Comparison of ENCODE assay signal across 19 cellular contexts in genomic region chr15:45664451-45664850, GRCh38. TPM values are rescaled to one million over a fixed set of nuclear protein-coding genes. Genes with fewer than 3 reads are reported as not detected.
A peak's percentile ranks its signal among the peaks of the same experiment; 100 is the strongest.
DNase-seq lines count a peak whose midpoint lies in the region; ATAC-seq and TF ChIP-seq lines count a peak whose summit lies in the region.
"Had no signal": no experiment of that assay in that cellular context is flagged by ENCODE, and none has a peak within 500 bp of the region (broad histone marks: within the 10 kb centered on the region; RNA-seq: fewer than 3 reads in every experiment).

No MANE protein-coding gene starts in this region.

- DNase-seq in GM03348 (ENCODE audit: low spot score): peak; percentile 32
- peak; percentile 6 for DNase-seq in MV-4-11 (lab: John Stamatoyannopoulos, UW)
- DNase-seq in brain microvascular endothelial cell: peak; percentile 81
- DNase-seq in psoas muscle: no peak
- no peak for DNase-seq in putamen (ENCODE audit: low spot score)
- no peak for DNase-seq in DMS79 treated with DMSO at 0.1 percent for 48 hours (lab: John Stamatoyannopoulos, UW)
- DNase-seq: activated CD8-positive, alpha-beta memory T cell treated with anti-CD3 and anti-CD28 coated beads, Interleukin-2, amount 50 U/mL, for 4 hours; CD4-positive, alpha-beta memory T cell; colonic mucosa; erythroblast; naive thymus-derived CD8-positive, alpha-beta T cell; NCI-H1417 treated with DMSO at 0.1 percent for 48 hours; NCI-H226; stimulated activated CD4-positive, alpha-beta T cell treated with anti-CD3 and anti-CD28 coated beads, Interleukin-1b, Interleukin-23, amount 100 ng/mL, for 48 hours; tibial artery had no signal

- no peak overlapping the region for H3K4me3 ChIP-seq in brain microvascular endothelial cell (ENCODE audit: low read depth, low read length)
- H3K4me3 ChIP-seq in psoas muscle: no peak overlapping the region
- H3K4me3 ChIP-seq: colonic mucosa, tibial artery had no signal

- TF ChIP-seq CTCF in brain microvascular endothelial cell (IDR thresholded peaks at IDR 0.05; ENCODE audit: low read depth, low read length, missing control alignments) (no peak), psoas muscle (IDR thresholded peaks at IDR 0.05) (no peak)

- intact Hi-C loops in psoas muscle (cut with DNase I): no loop called here

- H3K4me1 ChIP-seq in psoas muscle: peaks cover 30% of the 10 kb centered on the region
- H3K4me1 ChIP-seq: colonic mucosa had no signal

- H3K27me3 ChIP-seq in brain microvascular endothelial cell (replicated peaks) (no peaks in the 10 kb centered on the region), psoas muscle (ENCODE audit: insufficient read depth in 3 of 3, low read length in 2 of 3) (no peaks in the 10 kb centered on the region)
- H3K27me3 ChIP-seq: colonic mucosa, tibial artery had no signal

- no peaks in the 10 kb centered on the region for H3K36me3 ChIP-seq in brain microvascular endothelial cell (replicated peaks)
- H3K36me3 ChIP-seq in psoas muscle (ENCODE audit: insufficient read depth in 1 of 2, low read depth in 1 of 2): peaks cover 23 to 68% of the 10 kb centered on the region in 2 donors

- ATAC-seq in psoas muscle (peak; percentile 50 to 72 (median 64)), HG03439 (IDR thresholded peaks at IDR 0.05; ENCODE audit: unreplicated experiment) (no peak)
- ATAC-seq: HepG2; naive thymus-derived CD8-positive, alpha-beta T cell; SK-N-SH treated with all-trans-retinoic acid at 6 μM for 48 hours had no signal

- no peaks in the 10 kb centered on the region for H3K9me3 ChIP-seq in psoas muscle
- H3K9me3 ChIP-seq: colonic mucosa, tibial artery had no signal

- WGBS in psoas muscle, 3 donors: 25 to 54% (median 33%) methylated on average over 5 of the region's 5 CpGs

- H3K27ac ChIP-seq in brain microvascular endothelial cell (peak overlapping the region; percentile 79), psoas muscle (peak overlapping the region; percentile 73)
- H3K27ac ChIP-seq: colonic mucosa, VCaP had no signal

- in situ Hi-C loops in brain microvascular endothelial cell (cut with HindIII; ENCODE audit: low pct_ligation_motif_present, low sequenced_read_pairs): no loop called here

RNA-seq across cellular contexts. Expression of gene SQOR, which starts 29.6 kb away (rescaled TPM):
- 100 to 1,000 TPM in 3 of 4 donors, 10 to 100 TPM in 1; 46.5 to 174 (median 152) TPM for total RNA-seq in psoas muscle
- polyA plus RNA-seq in psoas muscle: 100 to 1,000 TPM in 1 of 3 donors, 10 to 100 TPM in 2; 67.6 to 142 (median 70.2) TPM

Comparison
In these comparisons a context has a peak if more than half of its experiments do, and no peak if none do; other contexts are left out.
1. DNase-seq: peak in GM03348 (single experiment), MV-4-11 (single experiment) and brain microvascular endothelial cell (single experiment); none in psoas muscle (0 of 2), putamen (single experiment) and DMS79 treated with DMSO at 0.1 percent for 48 hours (single experiment).